In the genomic region with DNA sequence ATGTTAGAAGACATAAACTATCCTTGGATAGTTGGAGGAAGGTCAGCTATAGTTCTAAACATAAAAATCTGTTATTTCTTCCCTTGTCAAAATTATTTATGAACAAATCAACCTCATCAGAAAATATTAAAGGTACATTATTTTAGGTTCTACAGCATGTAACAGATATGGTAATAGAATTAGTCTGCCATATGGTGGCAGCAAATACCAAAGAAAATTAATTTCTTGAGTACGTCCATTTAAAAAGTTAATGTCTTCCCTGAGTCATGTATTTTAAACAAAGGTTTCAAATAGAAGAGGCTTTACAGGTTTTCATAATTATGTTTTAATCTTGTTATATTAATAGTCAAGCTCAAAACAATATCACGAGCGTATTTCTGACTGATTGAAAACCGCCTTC, we compare ENCODE assay signal across 8 cellular contexts. TPM values are rescaled to one million over a fixed set of nuclear protein-coding genes. Genes with fewer than 3 reads are reported as not detected.
DNase-seq lines count a peak whose midpoint lies in the region; ATAC-seq and TF ChIP-seq lines count a peak whose summit lies in the region.

No MANE protein-coding gene starts in this region.

- TF ChIP-seq POLR2A in vagina (IDR thresholded peaks at IDR 0.05): no peak

- H3K36me3 ChIP-seq in vagina: no peaks in the 10 kb centered on the region

- H3K4me1 Mint-ChIP-seq in T-helper 17 cell: peaks cover 21% of the 10 kb centered on the region

- H3K9me3 ChIP-seq in T-helper 17 cell (ENCODE audit: control insufficient read depth, low read length, poor library complexity, severe bottlenecking) (no peaks in the 10 kb centered on the region), vagina (no peaks in the 10 kb centered on the region)

- peak overlapping the region; percentile 36 for H3K27ac ChIP-seq in vagina

- no peaks in the 10 kb centered on the region for H3K36me3 Mint-ChIP-seq in T-helper 17 cell (ENCODE audit: low read depth)

- H3K27ac Mint-ChIP-seq in T-helper 17 cell: no peak overlapping the region

- H3K27me3 ChIP-seq in vagina: no peaks in the 10 kb centered on the region

- H3K4me3 ChIP-seq in vagina: no peak overlapping the region

- H3K4me3 Mint-ChIP-seq in T-helper 17 cell: no peak overlapping the region

- intact Hi-C loops in left ventricle myocardium superior (cut with micrococcal nuclease): loop anchor here (5.0 to 10.0 kb wide), 2 partner anchors 232 to 359 kb away; a partner anchor contains a TSS
- intact Hi-C loops in vagina (cut with DNase I): loop anchor here (10.0 kb wide), 2 partner anchors 181 to 429 kb away; no protein-coding TSS in a partner anchor

- TF ChIP-seq CTCF in AG09319 (IDR thresholded peaks at IDR 0.05; ENCODE audit: low read depth, low read length): peak; percentile 35
- no peak for TF ChIP-seq CTCF in GM20000 (IDR thresholded peaks at IDR 0.05; ENCODE audit: extremely low read depth, missing control alignments)
- TF ChIP-seq CTCF in vagina (IDR thresholded peaks at IDR 0.05): peak; percentile 29 to 50 (median 42)

- no peaks in the 10 kb centered on the region for H3K27me3 Mint-ChIP-seq in T-helper 17 cell

- DNase-seq in AG09319 (ENCODE audit: extremely low read depth, low read depth) (peak; percentile 64), GM20000 (ENCODE audit: low spot score) (peak; percentile 10), T-helper 17 cell (no peak), left ventricle myocardium superior (no peak), vagina (ENCODE audit: extremely low spot score in 2 of 2) (no peak), DMS153 treated with DMSO at 0.1 percent for 48 hours (lab: John Stamatoyannopoulos, UW; ENCODE audit: unreplicated experiment) (no peak)

- ATAC-seq in T-helper 17 cell: peak; percentile 66
- ATAC-seq in left ventricle myocardium superior: peak; percentile 66
- ATAC-seq in GM21786 (IDR thresholded peaks at IDR 0.05; ENCODE audit: unreplicated experiment): no peak
- ATAC-seq in HG02642 (IDR thresholded peaks at IDR 0.05; ENCODE audit: poor library complexity, unreplicated experiment): no peak

- peaks cover 16% of the 10 kb centered on the region for H3K4me1 ChIP-seq in vagina

RNA-seq across cellular contexts. Expression of a gene that starts 17.9 kb away (rescaled TPM):
- total RNA-seq in T-helper 17 cell (100 to 1,000 TPM in 1 of 2 donors, 10 to 100 TPM in 1; 86.2 to 105 TPM), left ventricle myocardium superior (23.9 TPM), vagina (48.6 TPM)

Comparison
In these comparisons a context has a peak if more than half of its experiments do, and no peak if none do; other contexts are left out.
1. DNase-seq: peak in AG09319 (single experiment) and GM20000 (single experiment); none in T-helper 17 cell (0 of 3), left ventricle myocardium superior (single experiment), vagina (0 of 2) and DMS153 treated with DMSO at 0.1 percent for 48 hours (single experiment).
2. ATAC-seq: peak in T-helper 17 cell (single experiment) and left ventricle myocardium superior (single experiment); none in GM21786 (single experiment) and HG02642 (single experiment).